1 cellular context compared by ENCODE assay signal in genomic region chr13:60009300-60010248, GRCh38.
TF ChIP-seq lines count a peak whose summit lies in the region.

No MANE protein-coding gene starts in this region.

TF ChIP-seq in WTC11, 78 proteins besides CTCF, POLR2A, EP300 and RAD21 (continued from another document):
- TF ChIP-seq ZBTB21 (CRISPR knock-in tag; IDR thresholded peaks at IDR 0.05; ENCODE audit: borderline replicate concordance) (no peak), ZNF416 (CRISPR knock-in tag; IDR thresholded peaks at IDR 0.05) (no peak), USF2 (CRISPR knock-in tag; IDR thresholded peaks at IDR 0.05) (no peak), TCF7 (CRISPR knock-in tag; IDR thresholded peaks at IDR 0.05; ENCODE audit: low read depth) (no peak), ZNF671 (CRISPR knock-in tag; IDR thresholded peaks at IDR 0.05) (no peak), CREM (CRISPR knock-in tag; IDR thresholded peaks at IDR 0.05) (no peak), GABPB1 (CRISPR knock-in tag; IDR thresholded peaks at IDR 0.05) (no peak)
- TF ChIP-seq, protein P1, sequence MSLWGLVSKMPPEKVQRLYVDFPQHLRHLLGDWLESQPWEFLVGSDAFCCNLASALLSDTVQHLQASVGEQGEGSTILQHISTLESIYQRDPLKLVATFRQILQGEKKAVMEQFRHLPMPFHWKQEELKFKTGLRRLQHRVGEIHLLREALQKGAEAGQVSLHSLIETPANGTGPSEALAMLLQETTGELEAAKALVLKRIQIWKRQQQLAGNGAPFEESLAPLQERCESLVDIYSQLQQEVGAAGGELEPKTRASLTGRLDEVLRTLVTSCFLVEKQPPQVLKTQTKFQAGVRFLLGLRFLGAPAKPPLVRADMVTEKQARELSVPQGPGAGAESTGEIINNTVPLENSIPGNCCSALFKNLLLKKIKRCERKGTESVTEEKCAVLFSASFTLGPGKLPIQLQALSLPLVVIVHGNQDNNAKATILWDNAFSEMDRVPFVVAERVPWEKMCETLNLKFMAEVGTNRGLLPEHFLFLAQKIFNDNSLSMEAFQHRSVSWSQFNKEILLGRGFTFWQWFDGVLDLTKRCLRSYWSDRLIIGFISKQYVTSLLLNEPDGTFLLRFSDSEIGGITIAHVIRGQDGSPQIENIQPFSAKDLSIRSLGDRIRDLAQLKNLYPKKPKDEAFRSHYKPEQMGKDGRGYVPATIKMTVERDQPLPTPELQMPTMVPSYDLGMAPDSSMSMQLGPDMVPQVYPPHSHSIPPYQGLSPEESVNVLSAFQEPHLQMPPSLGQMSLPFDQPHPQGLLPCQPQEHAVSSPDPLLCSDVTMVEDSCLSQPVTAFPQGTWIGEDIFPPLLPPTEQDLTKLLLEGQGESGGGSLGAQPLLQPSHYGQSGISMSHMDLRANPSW (CRISPR knock-in tag; conservative IDR thresholded peaks at IDR 0.05; ENCODE audit: low read depth) = no peak
